Comparison of ENCODE assay signal across 9 cellular contexts in the genomic region with DNA sequence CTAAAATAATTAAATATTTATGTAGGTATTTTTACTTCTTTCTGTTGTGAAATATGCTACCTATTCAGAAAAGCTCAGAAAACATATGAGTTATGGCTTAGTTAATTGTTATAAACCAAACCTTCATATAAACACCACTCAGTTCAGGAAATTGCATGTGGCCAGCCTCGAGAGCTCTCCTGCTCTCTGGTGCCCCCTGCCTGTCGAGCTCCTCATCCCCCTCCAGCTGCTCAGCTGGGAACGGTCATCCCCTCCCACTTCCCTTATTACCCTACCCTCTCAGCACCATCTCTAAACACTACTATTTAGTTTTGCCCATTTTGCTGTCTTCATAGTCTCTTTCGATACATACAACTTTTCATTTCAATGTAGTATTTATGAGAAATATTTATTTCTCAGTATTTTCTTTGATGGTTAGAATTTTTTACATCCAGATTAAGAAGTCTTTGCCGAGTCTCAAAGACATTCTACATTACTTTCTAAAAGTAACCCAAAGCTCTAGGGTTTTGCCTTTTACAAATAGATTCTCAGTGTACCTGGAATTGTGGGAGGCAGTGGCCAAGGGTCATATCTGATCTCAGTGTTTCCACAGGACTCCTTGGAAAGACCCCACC. TPM values are rescaled to one million over a fixed set of nuclear protein-coding genes. Genes with fewer than 3 reads are reported as not detected.
A peak's percentile ranks its signal among the peaks of the same experiment; 100 is the strongest.
DNase-seq lines count a peak whose midpoint lies in the region; ATAC-seq, FAIRE-seq and TF ChIP-seq lines count a peak whose summit lies in the region.
"Had no signal": no experiment of that assay in that cellular context is flagged by ENCODE, and none has a peak within 500 bp of the region (broad histone marks: within the 10 kb centered on the region; RNA-seq: fewer than 3 reads in every experiment).

No MANE protein-coding gene starts in this region.

- H3K79me2 ChIP-seq in GM23248 (ENCODE audit: insufficient read depth) (no peaks in the 10 kb centered on the region), Loucy (ENCODE audit: insufficient read depth, low read length) (peaks cover 11% of the 10 kb centered on the region; the same call in 1 of the 2 replicates)

- in situ Hi-C loops in GM23248 (cut with MboI) = no loop called here

- peak; percentile 73 for DNase-seq in GM23248
- DNase-seq in SK-N-MC (ENCODE audit: low read depth, low spot score) = peak; percentile 2
- DNase-seq in activated naive CD4-positive, alpha-beta T cell treated with Interleukin-2 at 50 U/mL for 16 hours = peak; percentile 87
- peak; percentile 74 for DNase-seq in glomerular visceral epithelial cell (ENCODE audit: extremely low spot score)
- peak; percentile 63 for DNase-seq in progenitor cell of endocrine pancreas (ENCODE audit: low spot score, unreplicated experiment)
- DNase-seq in aorta = peak; percentile 89 to 91

- no peak overlapping the region for H3K4me3 Mint-ChIP-seq in progenitor cell of endocrine pancreas (ENCODE audit: low read depth)

- no peaks in the 10 kb centered on the region for H3K4me1 ChIP-seq in GM23248 (ENCODE audit: insufficient read depth)
- H3K4me1 ChIP-seq in Loucy (ENCODE audit: insufficient read depth, low read length, poor library complexity, severe bottlenecking) = peaks cover 27% of the 10 kb centered on the region
- no peaks in the 10 kb centered on the region for H3K4me1 ChIP-seq in aorta (ENCODE audit: control insufficient read depth in 1 of 2, insufficient read depth in 2 of 2, low read length in 2 of 2)

- intact Hi-C loops in aorta (cut with DNase I) = loop anchor here (10.0 kb wide), 2 partner anchors 194 to 204 kb away; no protein-coding TSS in a partner anchor

- H3K4me3 ChIP-seq in GM23248 (no peak overlapping the region), Loucy (ENCODE audit: low read length, poor library complexity, severe bottlenecking) (no peak overlapping the region), SK-N-MC (no peak overlapping the region), aorta (ENCODE audit: low read length in 2 of 2) (no peak overlapping the region)

- no peak overlapping the region for H3K9ac ChIP-seq in GM23248
- H3K9ac ChIP-seq in Loucy (ENCODE audit: low read depth, low read length, poor library complexity, severe bottlenecking) = peak overlapping the region; percentile 33
- no peak overlapping the region for H3K9ac ChIP-seq in SK-N-MC (ENCODE audit: insufficient read length)

- no peaks in the 10 kb centered on the region for H3K9me2 ChIP-seq in GM23248 (ENCODE audit: insufficient read depth)
- no peaks in the 10 kb centered on the region for H3K9me2 ChIP-seq in Loucy (replicated peaks; ENCODE audit: low read depth, low read length)

- peaks cover 2% of the 10 kb centered on the region for H3K4me1 Mint-ChIP-seq in progenitor cell of endocrine pancreas (ENCODE audit: low read depth)

- ATAC-seq in aorta (ENCODE audit: low FRiP score) = peak; percentile 92

- TF ChIP-seq CTCF in Loucy (conservative IDR thresholded peaks at IDR 0.05; ENCODE audit: low read length) (peak; percentile 93), progenitor cell of endocrine pancreas (IDR thresholded peaks at IDR 0.05; ENCODE audit: unreplicated experiment) (peak; percentile 91)

- no peaks in the 10 kb centered on the region for H3K36me3 ChIP-seq in GM23248 (ENCODE audit: low read depth)
- no peaks in the 10 kb centered on the region for H3K36me3 ChIP-seq in Loucy (ENCODE audit: insufficient read depth, low read length)
- no peaks in the 10 kb centered on the region for H3K36me3 ChIP-seq in SK-N-MC (ENCODE audit: insufficient read depth, low read length)
- H3K36me3 ChIP-seq in aorta (ENCODE audit: control insufficient read depth in 1 of 2, insufficient read depth in 2 of 2, low read length in 1 of 2) = no peaks in the 10 kb centered on the region

- no peak overlapping the region for H3K27ac ChIP-seq in GM23248
- no peak overlapping the region for H3K27ac ChIP-seq in SK-N-MC
- no peak overlapping the region for H3K27ac ChIP-seq in aorta (ENCODE audit: low read depth in 1 of 2, low read length in 2 of 2)

- H3K9me3 ChIP-seq in GM23248 (ENCODE audit: low read depth) (no peaks in the 10 kb centered on the region), Loucy (ENCODE audit: insufficient read depth, low read depth, low read length) (peaks cover 11% of the 10 kb centered on the region), SK-N-MC (ENCODE audit: low read depth, low read length) (no peaks in the 10 kb centered on the region), aorta (ENCODE audit: control insufficient read depth, low read length) (peaks cover 4% of the 10 kb centered on the region)

- peaks cover 13% of the 10 kb centered on the region for H3K9me3 Mint-ChIP-seq in progenitor cell of endocrine pancreas (ENCODE audit: low read depth)

- H3K27me3 Mint-ChIP-seq in progenitor cell of endocrine pancreas = peaks cover 11% of the 10 kb centered on the region

- no peak overlapping the region for H3K27ac Mint-ChIP-seq in progenitor cell of endocrine pancreas

- H3K27me3 ChIP-seq in GM23248 (replicated peaks; ENCODE audit: insufficient read depth) (no peaks in the 10 kb centered on the region; the same call in 1 of the 2 replicates), Loucy (ENCODE audit: insufficient read depth, low read length, poor library complexity, severe bottlenecking) (no peaks in the 10 kb centered on the region), aorta (ENCODE audit: control insufficient read depth in 1 of 2, insufficient read depth in 2 of 2, low read length in 1 of 2) (no peaks in the 10 kb centered on the region)

- peaks cover 2% of the 10 kb centered on the region for H3K36me3 Mint-ChIP-seq in progenitor cell of endocrine pancreas (ENCODE audit: insufficient read depth)

- H4K20me1 ChIP-seq in GM23248 (ENCODE audit: insufficient read depth) (no peaks in the 10 kb centered on the region), Loucy (ENCODE audit: insufficient read depth, low read length, poor library complexity, severe bottlenecking) (no peaks in the 10 kb centered on the region)

- no peaks in the 10 kb centered on the region for H3F3A ChIP-seq in GM23248 (ENCODE audit: insufficient read depth)
- H3F3A ChIP-seq in Loucy (ENCODE audit: low read depth) = no peaks in the 10 kb centered on the region

- WGBS in GM23248 (ENCODE audit: low coverage in 1 of 2, low lambda C conversion rate in 2 of 2, missing lambda C conversion rate in 2 of 2), 2 experiments = 21 to 23% methylated on average over 5 of the region's 5 CpGs
- 22 to 24% methylated on average over 5 of the region's 5 CpGs for WGBS in aorta, 2 donors

- H3K4me2 ChIP-seq in GM23248 (ENCODE audit: unreplicated experiment) (no peak overlapping the region), Loucy (ENCODE audit: low read depth, low read length, poor library complexity, severe bottlenecking) (peak overlapping the region; percentile 48)

- H2AFZ ChIP-seq in GM23248 (no peak overlapping the region), Loucy (ENCODE audit: low read length) (no peak overlapping the region)

- peak; percentile 71 for FAIRE-seq in G401.6 (lab: Jason Lieb, UNC)
- FAIRE-seq: islet of Langerhans had no signal

RNA-seq across cellular contexts. Expression of a gene that starts 51.2 kb away (rescaled TPM):
- total RNA-seq in GM23248 (2014; rRNA removed; shearing (Covaris generic)) = 0.11 and 1.3 TPM in 2 replicates
- polyA plus RNA-seq in GM23248 (2016; fragmentation: Nextera tagmentation; extraction: Ambion mirVana) = 0.11 and 0.25 TPM in 2 replicates
- 63.1 and 65.3 TPM in 2 replicates for total RNA-seq in progenitor cell of endocrine pancreas
- total RNA-seq in aorta = 10 to 100 TPM; 24.7 to 26.2 TPM
- polyA plus RNA-seq in aorta = 1 to 10 TPM; 1.4 to 2.4 TPM

RNA-seq across cellular contexts. Expression of a gene that starts 55.7 kb away (rescaled TPM):
- total RNA-seq in GM23248 (2014; rRNA removed; shearing (Covaris generic)) = 0.54 TPM in 1 of 2 replicates, not detected in the other
- polyA plus RNA-seq in GM23248 (2016; fragmentation: Nextera tagmentation; extraction: Ambion mirVana) (1.0 and 1.2 TPM in 2 replicates), aorta (10 to 100 TPM in 1 of 2 donors, 1 to 10 TPM in 1; 8.1 to 30.4 TPM)
- total RNA-seq in progenitor cell of endocrine pancreas (1.8 and 1.9 TPM in 2 replicates), aorta (1 to 10 TPM; 4.5 to 4.7 TPM)

Comparison
In these comparisons a context has a peak if more than half of its experiments do, and no peak if none do; other contexts are left out.
1. DNase-seq: peak in every context shown above with its lines; median percentile 90 in aorta; 87 in activated naive CD4-positive, alpha-beta T cell treated with Interleukin-2 at 50 U/mL for 16 hours; 74 in glomerular visceral epithelial cell; 73 in GM23248; 63 in progenitor cell of endocrine pancreas; 2 in SK-N-MC.
2. RNA of a gene that starts 51.2 kb away (total RNA-seq): 63.1 to 65.3 TPM in progenitor cell of endocrine pancreas and 24.7 to 26.2 TPM in aorta; 0.11 to 1.3 TPM in GM23248; every median in the first group is over 10 times any median in the second.